ENCODE assay signal across 1 cellular context in the genomic region with DNA sequence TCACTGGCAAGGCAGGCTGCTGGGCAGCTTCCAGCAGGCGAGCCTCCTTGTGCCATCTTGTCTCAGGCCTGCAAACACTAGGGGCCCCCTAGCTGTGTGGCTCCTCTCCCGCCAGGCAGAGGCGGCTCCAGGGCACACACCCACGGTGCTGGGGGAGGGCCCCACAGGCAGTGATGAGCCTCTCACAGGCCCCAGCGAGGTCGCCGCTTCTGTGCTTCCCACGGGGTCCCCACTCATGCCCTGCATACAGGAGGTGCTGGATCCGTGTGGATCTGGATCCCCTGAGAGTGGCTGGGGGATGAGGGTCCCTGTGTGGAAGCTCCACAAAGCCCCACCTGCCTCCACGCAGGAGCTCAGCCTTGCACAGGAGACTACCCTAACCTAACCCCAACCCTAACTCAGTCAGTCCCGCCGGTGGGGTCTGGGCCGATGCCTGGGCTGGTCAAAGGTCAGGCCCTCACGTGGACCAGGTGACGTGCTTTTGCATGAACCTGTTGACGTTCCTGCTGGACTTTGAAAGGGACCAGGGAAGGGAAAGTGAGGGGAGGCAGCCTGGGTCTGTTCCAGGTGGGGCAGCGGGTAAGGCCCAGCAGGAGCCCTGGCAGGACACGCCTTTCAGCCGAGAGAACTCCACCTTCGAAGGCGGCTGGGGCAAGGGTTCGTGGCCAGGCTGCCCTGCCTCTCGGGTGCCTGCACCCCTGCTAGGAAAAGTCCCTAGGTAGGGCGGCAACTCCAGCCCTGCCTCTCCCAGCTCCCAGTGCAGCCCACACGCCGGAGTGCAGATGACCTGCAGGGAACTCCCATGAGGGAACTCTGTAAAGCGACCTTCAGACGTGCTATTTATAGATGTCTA.
TF ChIP-seq lines count a peak whose summit lies in the region.

No MANE protein-coding gene starts in this region.

TF ChIP-seq in HepG2, 621 proteins besides CTCF, POLR2A, EP300 and RAD21 (continued from another document and continues in another):
- TF ChIP-seq, protein P1, sequence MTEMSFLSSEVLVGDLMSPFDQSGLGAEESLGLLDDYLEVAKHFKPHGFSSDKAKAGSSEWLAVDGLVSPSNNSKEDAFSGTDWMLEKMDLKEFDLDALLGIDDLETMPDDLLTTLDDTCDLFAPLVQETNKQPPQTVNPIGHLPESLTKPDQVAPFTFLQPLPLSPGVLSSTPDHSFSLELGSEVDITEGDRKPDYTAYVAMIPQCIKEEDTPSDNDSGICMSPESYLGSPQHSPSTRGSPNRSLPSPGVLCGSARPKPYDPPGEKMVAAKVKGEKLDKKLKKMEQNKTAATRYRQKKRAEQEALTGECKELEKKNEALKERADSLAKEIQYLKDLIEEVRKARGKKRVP (CRISPR knock-in tag; IDR thresholded peaks at IDR 0.05) = no peak
- TF ChIP-seq RXRA (CRISPR knock-in tag; IDR thresholded peaks at IDR 0.05) (peak; percentile 98), ATF7-NPFF (CRISPR knock-in tag; IDR thresholded peaks at IDR 0.05; ENCODE audit: low read depth) (peak; percentile 79; the same call in 1 of the 2 replicates), PPARG (CRISPR knock-in tag; conservative IDR thresholded peaks at IDR 0.05) (peak; percentile 97), RELA (CRISPR knock-in tag; IDR thresholded peaks at IDR 0.05) (0 out of 2 replicates have a peak, but pooled peaks have one; percentile 23), NFKBIZ (CRISPR knock-in tag; IDR thresholded peaks at IDR 0.05) (peak; percentile 85; the same call in 1 of the 2 replicates), TGIF2 (CRISPR knock-in tag; IDR thresholded peaks at IDR 0.05) (peak; percentile 96), NFYC (CRISPR knock-in tag; IDR thresholded peaks at IDR 0.05) (no peak), EEA1 (CRISPR knock-in tag; IDR thresholded peaks at IDR 0.05; ENCODE audit: borderline replicate concordance) (0 out of 2 replicates have a peak, but pooled peaks have one; percentile 70), ZNF251 (CRISPR knock-in tag; IDR thresholded peaks at IDR 0.05) (0 out of 2 replicates have a peak, but pooled peaks have one; percentile 23), ZNF441 (CRISPR knock-in tag; IDR thresholded peaks at IDR 0.05; ENCODE audit: borderline replicate concordance) (peak; percentile 82), NCOR1 (IDR thresholded peaks at IDR 0.05; ENCODE audit: borderline replicate concordance, low read length) (peak; percentile 96), ZNF772 (CRISPR knock-in tag; IDR thresholded peaks at IDR 0.05) (peak; percentile 75), ZNF121 (CRISPR knock-in tag; IDR thresholded peaks at IDR 0.05) (0 out of 2 replicates have a peak, but pooled peaks have one; percentile 52), ZSCAN21 (CRISPR knock-in tag; IDR thresholded peaks at IDR 0.05; ENCODE audit: borderline replicate concordance) (peak; percentile 84; the same call in 1 of the 2 replicates), TBX2 (CRISPR knock-in tag; IDR thresholded peaks at IDR 0.05; ENCODE audit: borderline replicate concordance) (peak; percentile 95), ZNF138 (CRISPR knock-in tag; IDR thresholded peaks at IDR 0.05; ENCODE audit: low read depth) (0 out of 2 replicates have a peak, but pooled peaks have one; percentile 11), SPEN (CRISPR knock-in tag; IDR thresholded peaks at IDR 0.05; ENCODE audit: low read depth) (peak; percentile 95; the same call in 1 of the 2 replicates), MEF2D (CRISPR knock-in tag; IDR thresholded peaks at IDR 0.05) (peak; percentile 100), KDM4B (CRISPR knock-in tag; IDR thresholded peaks at IDR 0.05) (peak; percentile 46; the same call in 1 of the 2 replicates), ELF1 (CRISPR knock-in tag; IDR thresholded peaks at IDR 0.05) (0 out of 2 replicates have a peak, but pooled peaks have one; percentile 42), ZNF850 (CRISPR knock-in tag; conservative IDR thresholded peaks at IDR 0.05) (no peak), POLR2AphosphoS2 (IDR thresholded peaks at IDR 0.05; ENCODE audit: low read depth, low read length) (peak; percentile 43; the same call in 1 of the 2 replicates), NCOA1 (CRISPR knock-in tag; IDR thresholded peaks at IDR 0.05) (peak; percentile 99), SRSF1 (optimal IDR thresholded peaks at IDR 0.05; ENCODE audit: low read depth, low read length) (peak; percentile 82), ZNF782 (CRISPR knock-in tag; IDR thresholded peaks at IDR 0.05; ENCODE audit: borderline replicate concordance) (0 out of 2 replicates have a peak, but pooled peaks have one; percentile 51), NCOA2 (CRISPR knock-in tag; IDR thresholded peaks at IDR 0.05) (peak; percentile 89), ZNF546 (CRISPR knock-in tag; conservative IDR thresholded peaks at IDR 0.05) (peak; percentile 89; the same call in 1 of the 2 replicates), CHD2 (IDR thresholded peaks at IDR 0.05; ENCODE audit: low read depth, low read length) (no peak), RBM39 (IDR thresholded peaks at IDR 0.05; ENCODE audit: low read depth, low read length, poor library complexity, severe bottlenecking) (peak; percentile 70), SALL2 (CRISPR knock-in tag; IDR thresholded peaks at IDR 0.05) (peak; percentile 79), SOX13 (IDR thresholded peaks at IDR 0.05) (peak; percentile 75; the same call in 1 of the 2 replicates), SOX13 (CRISPR knock-in tag; conservative IDR thresholded peaks at IDR 0.05 in 1 of 2, IDR thresholded peaks at IDR 0.05 in 1 of 2) (peak in 1 of 2 experiments; percentile 66; a peak in 2 of 4 replicates)
- TF ChIP-seq, protein P2, sequence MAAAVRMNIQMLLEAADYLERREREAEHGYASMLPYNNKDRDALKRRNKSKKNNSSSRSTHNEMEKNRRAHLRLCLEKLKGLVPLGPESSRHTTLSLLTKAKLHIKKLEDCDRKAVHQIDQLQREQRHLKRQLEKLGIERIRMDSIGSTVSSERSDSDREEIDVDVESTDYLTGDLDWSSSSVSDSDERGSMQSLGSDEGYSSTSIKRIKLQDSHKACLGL (CRISPR knock-in tag; IDR thresholded peaks at IDR 0.05) = peak; percentile 77
- TF ChIP-seq, protein P3, sequence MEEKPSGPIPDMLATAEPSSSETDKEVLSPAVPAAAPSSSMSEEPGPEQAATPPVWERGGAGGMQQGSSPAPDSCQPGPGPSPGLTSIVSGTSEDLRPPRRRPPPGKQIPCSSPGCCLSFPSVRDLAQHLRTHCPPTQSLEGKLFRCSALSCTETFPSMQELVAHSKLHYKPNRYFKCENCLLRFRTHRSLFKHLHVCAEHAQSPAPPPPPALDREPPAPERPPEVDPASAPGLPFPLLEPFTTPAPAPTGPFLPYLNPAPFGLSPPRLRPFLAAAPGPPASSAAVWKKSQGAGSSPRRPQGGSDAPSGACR (CRISPR knock-in tag; IDR thresholded peaks at IDR 0.05) = peak; percentile 96
- TF ChIP-seq, protein P4, sequence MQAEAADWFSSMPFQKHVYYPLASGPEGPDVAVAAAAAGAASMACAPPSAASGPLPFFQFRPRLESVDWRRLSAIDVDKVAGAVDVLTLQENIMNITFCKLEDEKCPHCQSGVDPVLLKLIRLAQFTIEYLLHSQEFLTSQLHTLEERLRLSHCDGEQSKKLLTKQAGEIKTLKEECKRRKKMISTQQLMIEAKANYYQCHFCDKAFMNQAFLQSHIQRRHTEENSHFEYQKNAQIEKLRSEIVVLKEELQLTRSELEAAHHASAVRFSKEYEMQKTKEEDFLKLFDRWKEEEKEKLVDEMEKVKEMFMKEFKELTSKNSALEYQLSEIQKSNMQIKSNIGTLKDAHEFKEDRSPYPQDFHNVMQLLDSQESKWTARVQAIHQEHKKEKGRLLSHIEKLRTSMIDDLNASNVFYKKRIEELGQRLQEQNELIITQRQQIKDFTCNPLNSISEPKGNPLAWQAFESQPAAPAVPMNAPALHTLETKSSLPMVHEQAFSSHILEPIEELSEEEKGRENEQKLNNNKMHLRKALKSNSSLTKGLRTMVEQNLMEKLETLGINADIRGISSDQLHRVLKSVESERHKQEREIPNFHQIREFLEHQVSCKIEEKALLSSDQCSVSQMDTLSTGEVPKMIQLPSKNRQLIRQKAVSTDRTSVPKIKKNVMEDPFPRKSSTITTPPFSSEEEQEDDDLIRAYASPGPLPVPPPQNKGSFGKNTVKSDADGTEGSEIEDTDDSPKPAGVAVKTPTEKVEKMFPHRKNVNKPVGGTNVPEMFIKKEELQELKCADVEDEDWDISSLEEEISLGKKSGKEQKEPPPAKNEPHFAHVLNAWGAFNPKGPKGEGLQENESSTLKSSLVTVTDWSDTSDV (CRISPR knock-in tag; IDR thresholded peaks at IDR 0.05) = peak; percentile 68
- TF ChIP-seq, protein P5, sequence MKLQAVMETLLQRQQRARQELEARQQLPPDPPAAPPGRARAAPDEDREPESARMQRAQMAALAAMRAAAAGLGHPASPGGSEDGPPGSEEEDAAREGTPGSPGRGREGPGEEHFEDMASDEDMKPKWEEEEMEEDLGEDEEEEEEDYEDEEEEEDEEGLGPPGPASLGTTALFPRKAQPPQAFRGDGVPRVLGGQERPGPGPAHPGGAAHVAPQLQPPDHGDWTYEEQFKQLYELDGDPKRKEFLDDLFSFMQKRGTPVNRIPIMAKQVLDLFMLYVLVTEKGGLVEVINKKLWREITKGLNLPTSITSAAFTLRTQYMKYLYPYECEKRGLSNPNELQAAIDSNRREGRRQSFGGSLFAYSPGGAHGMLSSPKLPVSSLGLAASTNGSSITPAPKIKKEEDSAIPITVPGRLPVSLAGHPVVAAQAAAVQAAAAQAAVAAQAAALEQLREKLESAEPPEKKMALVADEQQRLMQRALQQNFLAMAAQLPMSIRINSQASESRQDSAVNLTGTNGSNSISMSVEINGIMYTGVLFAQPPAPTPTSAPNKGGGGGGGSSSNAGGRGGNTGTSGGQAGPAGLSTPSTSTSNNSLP (IDR thresholded peaks at IDR 0.05; ENCODE audit: low read depth, low read length) = no peak
- TF ChIP-seq, protein P6, sequence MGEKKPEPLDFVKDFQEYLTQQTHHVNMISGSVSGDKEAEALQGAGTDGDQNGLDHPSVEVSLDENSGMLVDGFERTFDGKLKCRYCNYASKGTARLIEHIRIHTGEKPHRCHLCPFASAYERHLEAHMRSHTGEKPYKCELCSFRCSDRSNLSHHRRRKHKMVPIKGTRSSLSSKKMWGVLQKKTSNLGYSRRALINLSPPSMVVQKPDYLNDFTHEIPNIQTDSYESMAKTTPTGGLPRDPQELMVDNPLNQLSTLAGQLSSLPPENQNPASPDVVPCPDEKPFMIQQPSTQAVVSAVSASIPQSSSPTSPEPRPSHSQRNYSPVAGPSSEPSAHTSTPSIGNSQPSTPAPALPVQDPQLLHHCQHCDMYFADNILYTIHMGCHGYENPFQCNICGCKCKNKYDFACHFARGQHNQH (CRISPR knock-in tag; IDR thresholded peaks at IDR 0.05) = peak; percentile 84
- TF ChIP-seq, protein P7, sequence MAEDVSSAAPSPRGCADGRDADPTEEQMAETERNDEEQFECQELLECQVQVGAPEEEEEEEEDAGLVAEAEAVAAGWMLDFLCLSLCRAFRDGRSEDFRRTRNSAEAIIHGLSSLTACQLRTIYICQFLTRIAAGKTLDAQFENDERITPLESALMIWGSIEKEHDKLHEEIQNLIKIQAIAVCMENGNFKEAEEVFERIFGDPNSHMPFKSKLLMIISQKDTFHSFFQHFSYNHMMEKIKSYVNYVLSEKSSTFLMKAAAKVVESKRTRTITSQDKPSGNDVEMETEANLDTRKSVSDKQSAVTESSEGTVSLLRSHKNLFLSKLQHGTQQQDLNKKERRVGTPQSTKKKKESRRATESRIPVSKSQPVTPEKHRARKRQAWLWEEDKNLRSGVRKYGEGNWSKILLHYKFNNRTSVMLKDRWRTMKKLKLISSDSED (CRISPR knock-in tag; IDR thresholded peaks at IDR 0.05) = peak; percentile 59; the same call in 1 of the 2 replicates
- TF ChIP-seq, protein P8, sequence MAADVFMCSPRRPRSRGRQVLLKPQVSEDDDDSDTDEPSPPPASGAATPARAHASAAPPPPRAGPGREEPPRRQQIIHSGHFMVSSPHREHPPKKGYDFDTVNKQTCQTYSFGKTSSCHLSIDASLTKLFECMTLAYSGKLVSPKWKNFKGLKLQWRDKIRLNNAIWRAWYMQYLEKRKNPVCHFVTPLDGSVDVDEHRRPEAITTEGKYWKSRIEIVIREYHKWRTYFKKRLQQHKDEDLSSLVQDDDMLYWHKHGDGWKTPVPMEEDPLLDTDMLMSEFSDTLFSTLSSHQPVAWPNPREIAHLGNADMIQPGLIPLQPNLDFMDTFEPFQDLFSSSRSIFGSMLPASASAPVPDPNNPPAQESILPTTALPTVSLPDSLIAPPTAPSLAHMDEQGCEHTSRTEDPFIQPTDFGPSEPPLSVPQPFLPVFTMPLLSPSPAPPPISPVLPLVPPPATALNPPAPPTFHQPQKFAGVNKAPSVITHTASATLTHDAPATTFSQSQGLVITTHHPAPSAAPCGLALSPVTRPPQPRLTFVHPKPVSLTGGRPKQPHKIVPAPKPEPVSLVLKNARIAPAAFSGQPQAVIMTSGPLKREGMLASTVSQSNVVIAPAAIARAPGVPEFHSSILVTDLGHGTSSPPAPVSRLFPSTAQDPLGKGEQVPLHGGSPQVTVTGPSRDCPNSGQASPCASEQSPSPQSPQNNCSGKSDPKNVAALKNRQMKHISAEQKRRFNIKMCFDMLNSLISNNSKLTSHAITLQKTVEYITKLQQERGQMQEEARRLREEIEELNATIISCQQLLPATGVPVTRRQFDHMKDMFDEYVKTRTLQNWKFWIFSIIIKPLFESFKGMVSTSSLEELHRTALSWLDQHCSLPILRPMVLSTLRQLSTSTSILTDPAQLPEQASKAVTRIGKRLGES (CRISPR knock-in tag; IDR thresholded peaks at IDR 0.05; ENCODE audit: borderline replicate concordance) = peak; percentile 50; the same call in 1 of the 2 replicates
- TF ChIP-seq, protein P9, sequence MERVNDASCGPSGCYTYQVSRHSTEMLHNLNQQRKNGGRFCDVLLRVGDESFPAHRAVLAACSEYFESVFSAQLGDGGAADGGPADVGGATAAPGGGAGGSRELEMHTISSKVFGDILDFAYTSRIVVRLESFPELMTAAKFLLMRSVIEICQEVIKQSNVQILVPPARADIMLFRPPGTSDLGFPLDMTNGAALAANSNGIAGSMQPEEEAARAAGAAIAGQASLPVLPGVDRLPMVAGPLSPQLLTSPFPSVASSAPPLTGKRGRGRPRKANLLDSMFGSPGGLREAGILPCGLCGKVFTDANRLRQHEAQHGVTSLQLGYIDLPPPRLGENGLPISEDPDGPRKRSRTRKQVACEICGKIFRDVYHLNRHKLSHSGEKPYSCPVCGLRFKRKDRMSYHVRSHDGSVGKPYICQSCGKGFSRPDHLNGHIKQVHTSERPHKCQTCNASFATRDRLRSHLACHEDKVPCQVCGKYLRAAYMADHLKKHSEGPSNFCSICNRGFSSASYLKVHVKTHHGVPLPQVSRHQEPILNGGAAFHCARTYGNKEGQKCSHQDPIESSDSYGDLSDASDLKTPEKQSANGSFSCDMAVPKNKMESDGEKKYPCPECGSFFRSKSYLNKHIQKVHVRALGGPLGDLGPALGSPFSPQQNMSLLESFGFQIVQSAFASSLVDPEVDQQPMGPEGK (CRISPR knock-in tag; IDR thresholded peaks at IDR 0.05) = peak; percentile 84
- TF ChIP-seq, protein P10, sequence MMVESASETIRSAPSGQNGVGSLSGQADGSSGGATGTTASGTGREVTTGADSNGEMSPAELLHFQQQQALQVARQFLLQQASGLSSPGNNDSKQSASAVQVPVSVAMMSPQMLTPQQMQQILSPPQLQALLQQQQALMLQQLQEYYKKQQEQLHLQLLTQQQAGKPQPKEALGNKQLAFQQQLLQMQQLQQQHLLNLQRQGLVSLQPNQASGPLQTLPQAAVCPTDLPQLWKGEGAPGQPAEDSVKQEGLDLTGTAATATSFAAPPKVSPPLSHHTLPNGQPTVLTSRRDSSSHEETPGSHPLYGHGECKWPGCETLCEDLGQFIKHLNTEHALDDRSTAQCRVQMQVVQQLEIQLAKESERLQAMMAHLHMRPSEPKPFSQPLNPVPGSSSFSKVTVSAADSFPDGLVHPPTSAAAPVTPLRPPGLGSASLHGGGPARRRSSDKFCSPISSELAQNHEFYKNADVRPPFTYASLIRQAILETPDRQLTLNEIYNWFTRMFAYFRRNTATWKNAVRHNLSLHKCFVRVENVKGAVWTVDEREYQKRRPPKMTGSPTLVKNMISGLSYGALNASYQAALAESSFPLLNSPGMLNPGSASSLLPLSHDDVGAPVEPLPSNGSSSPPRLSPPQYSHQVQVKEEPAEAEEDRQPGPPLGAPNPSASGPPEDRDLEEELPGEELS (CRISPR knock-in tag; IDR thresholded peaks at IDR 0.05) = peak; percentile 91
